17 cellular contexts compared by ENCODE assay signal in genomic region chr4:79748835-79749234, GRCh38.
DNase-seq lines count a peak whose midpoint lies in the region; ATAC-seq, FAIRE-seq and TF ChIP-seq lines count a peak whose summit lies in the region.
"Had no signal": no experiment of that assay in that cellular context is flagged by ENCODE, and none has a peak within 500 bp of the region (broad histone marks: within the 10 kb centered on the region; RNA-seq: fewer than 3 reads in every experiment).

No MANE protein-coding gene starts in this region.

- H3K9me3 ChIP-seq in H1 (ENCODE audit: insufficient read depth in 2 of 2, low read depth in 1 of 2, low read length in 1 of 2) (no peaks in the 10 kb centered on the region), upper lobe of right lung (no peaks in the 10 kb centered on the region)
- H3K9me3 ChIP-seq: BLaER1 treated with 17β-estradiol and CSF1 and Interleukin-3, amounts not matched to agents 10 nM and 100 nM had no signal

- ATAC-seq in upper lobe of right lung (no peak), HG03520 (IDR thresholded peaks at IDR 0.05; ENCODE audit: unreplicated experiment) (no peak)
- ATAC-seq: CD8-positive, alpha-beta T cell; GM12878 had no signal

- 89% methylated on average over 2 of the region's 2 CpGs; no CpG with 5 or more reads in 1 of the 2 experiments for WGBS in H1 (ENCODE audit: extremely low coverage in 1 of 2, insufficient coverage in 1 of 2, insufficient read length in 1 of 2, insufficient replicate concordance in 2 of 2, low coverage in 1 of 2, low lambda C conversion rate in 2 of 2, missing lambda C conversion rate in 1 of 2), 2 experiments

- H3K56ac ChIP-seq in H1 (replicated peaks; ENCODE audit: insufficient read length, low read depth, low read length), result no peak overlapping the region

- H3K27ac ChIP-seq in H1 (ENCODE audit: low read depth, low read length), result no peak overlapping the region
- H3K27ac ChIP-seq in upper lobe of right lung, result no peak overlapping the region
- H3K27ac ChIP-seq: BLaER1 treated with 17β-estradiol and CSF1 and Interleukin-3, amounts not matched to agents 10 nM and 100 nM had no signal

- no peak overlapping the region for H3K4ac ChIP-seq in H1 (replicated peaks; ENCODE audit: insufficient read length, low read depth, low read length)

- H3K4me2 ChIP-seq in H1 (ENCODE audit: insufficient read depth in 1 of 2, low read depth in 2 of 2, low read length in 2 of 2), result no peak overlapping the region
- H3K4me2 ChIP-seq: BLaER1 treated with 17β-estradiol and CSF1 and Interleukin-3, amounts not matched to agents 10 nM and 100 nM had no signal

- H2BK20ac ChIP-seq in H1 (ENCODE audit: low read length), result no peak overlapping the region

- no peak overlapping the region for H3K18ac ChIP-seq in H1 (ENCODE audit: extremely low read depth, low read length)

- H3K9ac ChIP-seq in H1 (replicated peaks in 1 of 4; ENCODE audit: extremely low read depth in 1 of 4, low read depth in 3 of 4, low read length in 3 of 4), result no peak overlapping the region; a peak in 2 of 7 replicates
- H3K9ac ChIP-seq: BLaER1 treated with 17β-estradiol and CSF1 and Interleukin-3, amounts not matched to agents 10 nM and 100 nM had no signal

- H2BK120ac ChIP-seq in H1 (replicated peaks; ENCODE audit: low read depth, low read length), result no peak overlapping the region

- DNase-seq in UCSD-AML1 (lab: John Stamatoyannopoulos, UW; ENCODE audit: unreplicated experiment), result peak; percentile 9
- DNase-seq in H1 (ENCODE audit: low read depth in 1 of 2, low spot score in 2 of 2), result no peak
- peak; percentile 86 for DNase-seq in mesenteric fat pad (ENCODE audit: low spot score)
- peak; percentile 33 for DNase-seq in upper lobe of right lung
- DNase-seq in frontal cortex (ENCODE audit: low spot score in 2 of 2), result no peak
- no peak for DNase-seq in dedifferentiated amniotic fluid mesenchymal stem cell (ENCODE audit: extremely low spot score)
- DNase-seq: Calu3; CD8-positive, alpha-beta T cell; DMS79 treated with DMSO at 0.1 percent for 48 hours; EL; HCEC 1CT; IMR-90 had no signal

- H3K79me1 ChIP-seq in H1 (ENCODE audit: low read depth, low read length), result no peaks in the 10 kb centered on the region

- no peak overlapping the region for H2BK15ac ChIP-seq in H1 (ENCODE audit: low read length)

- H2BK5ac ChIP-seq in H1 (ENCODE audit: low read depth, low read length), result no peak overlapping the region

- no peaks in the 10 kb centered on the region for H3K23me2 ChIP-seq in H1 (ENCODE audit: low read depth, low read length)

- H2AFZ ChIP-seq in H1 (ENCODE audit: low read length), result 0 out of 2 replicates have a peak overlapping the region, but pooled peaks have one; percentile 28

- no peaks in the 10 kb centered on the region for H3K27me3 ChIP-seq in H1 (replicated peaks in 1 of 4; ENCODE audit: control insufficient read depth in 3 of 4, extremely low read depth in 1 of 4, insufficient read depth in 3 of 4, low read length in 3 of 4)
- H3K27me3 ChIP-seq in upper lobe of right lung, result no peaks in the 10 kb centered on the region
- H3K27me3 ChIP-seq: BLaER1 treated with 17β-estradiol and CSF1 and Interleukin-3, amounts not matched to agents 10 nM and 100 nM had no signal

- H2BK12ac ChIP-seq in H1 (ENCODE audit: low read depth, low read length), result no peak overlapping the region

- TF ChIP-seq EP300 in H1 (IDR thresholded peaks at IDR 0.05; ENCODE audit: borderline replicate concordance in 1 of 2, low read depth in 2 of 2, low read length in 2 of 2), result no peak

- no peak overlapping the region for H2AK5ac ChIP-seq in H1 (ENCODE audit: low read depth, low read length)

- no peak overlapping the region for H4K8ac ChIP-seq in H1 (ENCODE audit: extremely low read depth, insufficient read depth, low read length)

- intact Hi-C loops in upper lobe of right lung (cut with DNase I), result no loop called here

- no peaks in the 10 kb centered on the region for H4K20me1 ChIP-seq in H1 (replicated peaks in 1 of 2; ENCODE audit: control insufficient read depth in 1 of 2, insufficient read depth in 2 of 2, low read length in 2 of 2)
- H4K20me1 ChIP-seq: BLaER1 treated with 17β-estradiol and CSF1 and Interleukin-3, amounts not matched to agents 10 nM and 100 nM had no signal

- CTCF ChIA-PET in H1 (lab: Charles Lee; ENCODE audit: partially characterized antibody), result interaction anchor here (0.7 kb wide), 2 partner anchors 113 to 507 kb away, joined by 3 read pairs; no protein-coding TSS in a partner anchor

- no peaks in the 10 kb centered on the region for H3K79me2 ChIP-seq in H1 (ENCODE audit: control insufficient read depth in 1 of 2, insufficient read depth in 2 of 2, low read length in 2 of 2)

- H3K4me3 ChIP-seq in H1 (ENCODE audit: extremely low read depth in 1 of 4, insufficient read depth in 2 of 4, low read depth in 3 of 4, low read length in 4 of 4) (no peak overlapping the region), upper lobe of right lung (no peak overlapping the region)
- H3K4me3 ChIP-seq: BLaER1 treated with 17β-estradiol and CSF1 and Interleukin-3, amounts not matched to agents 10 nM and 100 nM; GM12878 had no signal

- H3K4me1 ChIP-seq in H1 (replicated peaks in 1 of 4; ENCODE audit: control insufficient read depth in 3 of 4, insufficient read depth in 4 of 4, low read length in 3 of 4) (no peaks in the 10 kb centered on the region), upper lobe of right lung (no peaks in the 10 kb centered on the region)
- H3K4me1 ChIP-seq: BLaER1 treated with 17β-estradiol and CSF1 and Interleukin-3, amounts not matched to agents 10 nM and 100 nM had no signal

- TF ChIP-seq RAD21 in H1 (IDR thresholded peaks at IDR 0.05 in 1 of 2, conservative IDR thresholded peaks at IDR 0.05 in 1 of 2; ENCODE audit: low read depth in 2 of 2, low read length in 2 of 2), result no peak

- no peak overlapping the region for H4K5ac ChIP-seq in H1 (ENCODE audit: insufficient read length, low read depth, low read length)

- H3K23ac ChIP-seq in H1 (ENCODE audit: insufficient read length), result no peak overlapping the region

- POLR2A ChIA-PET in H1 (lab: Charles Lee; ENCODE audit: partially characterized antibody), result no interaction called here

- no peak overlapping the region for H3K14ac ChIP-seq in H1 (ENCODE audit: insufficient read length)

- no peak for TF ChIP-seq CTCF in H1 (IDR thresholded peaks at IDR 0.05; ENCODE audit: control extremely low read depth in 1 of 3, insufficient read depth in 1 of 3, low read depth in 1 of 3, low read length in 3 of 3)
- no peak for TF ChIP-seq CTCF in upper lobe of right lung (IDR thresholded peaks at IDR 0.05)

- H3K36me3 ChIP-seq in H1 (ENCODE audit: control insufficient read depth in 2 of 4, insufficient read depth in 4 of 4, low read length in 3 of 4) (no peaks in the 10 kb centered on the region), upper lobe of right lung (no peaks in the 10 kb centered on the region)
- H3K36me3 ChIP-seq: BLaER1 treated with 17β-estradiol and CSF1 and Interleukin-3, amounts not matched to agents 10 nM and 100 nM had no signal

- H4K91ac ChIP-seq in H1 (replicated peaks; ENCODE audit: insufficient read length, low read length), result no peak overlapping the region

- no peak for TF ChIP-seq POLR2A in H1 (IDR thresholded peaks at IDR 0.05; ENCODE audit: control extremely low read depth in 1 of 2, low read depth in 2 of 2, low read length in 2 of 2)

- FAIRE-seq in H1 (lab: Jason Lieb, UNC) (no peak), frontal cortex (lab: Jason Lieb, UNC) (no peak)
- FAIRE-seq: GM12878, GM19239, HTR-8/SVneo had no signal

TF ChIP-seq in H1, 55 proteins besides CTCF, POLR2A, EP300 and RAD21:
- TF ChIP-seq CHD1 (IDR thresholded peaks at IDR 0.05; ENCODE audit: low read depth, low read length) (no peak), JUND (IDR thresholded peaks at IDR 0.05; ENCODE audit: low read length) (no peak), FOSL1 (IDR thresholded peaks at IDR 0.05; ENCODE audit: insufficient read depth, low read depth, low read length) (no peak), RFX5 (IDR thresholded peaks at IDR 0.05; ENCODE audit: borderline replicate concordance, low read depth, low read length) (no peak), YY1 (IDR thresholded peaks at IDR 0.05; ENCODE audit: low read depth, low read length) (no peak), MAX (IDR thresholded peaks at IDR 0.05) (no peak), BACH1 (IDR thresholded peaks at IDR 0.05; ENCODE audit: low read length) (no peak), HDAC6 (IDR thresholded peaks at IDR 0.05; ENCODE audit: low read depth, low read length) (no peak), POLR2AphosphoS5 (IDR thresholded peaks at IDR 0.05; ENCODE audit: low read depth, low read length) (no peak)
- TF ChIP-seq, protein P1, sequence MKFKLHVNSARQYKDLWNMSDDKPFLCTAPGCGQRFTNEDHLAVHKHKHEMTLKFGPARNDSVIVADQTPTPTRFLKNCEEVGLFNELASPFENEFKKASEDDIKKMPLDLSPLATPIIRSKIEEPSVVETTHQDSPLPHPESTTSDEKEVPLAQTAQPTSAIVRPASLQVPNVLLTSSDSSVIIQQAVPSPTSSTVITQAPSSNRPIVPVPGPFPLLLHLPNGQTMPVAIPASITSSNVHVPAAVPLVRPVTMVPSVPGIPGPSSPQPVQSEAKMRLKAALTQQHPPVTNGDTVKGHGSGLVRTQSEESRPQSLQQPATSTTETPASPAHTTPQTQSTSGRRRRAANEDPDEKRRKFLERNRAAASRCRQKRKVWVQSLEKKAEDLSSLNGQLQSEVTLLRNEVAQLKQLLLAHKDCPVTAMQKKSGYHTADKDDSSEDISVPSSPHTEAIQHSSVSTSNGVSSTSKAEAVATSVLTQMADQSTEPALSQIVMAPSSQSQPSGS (IDR thresholded peaks at IDR 0.05; ENCODE audit: low read length), result no peak

Comparison
In these comparisons a context has a peak if more than half of its experiments do, and no peak if none do; other contexts are left out.
1. DNase-seq: peak in UCSD-AML1 (single experiment), mesenteric fat pad (single experiment) and upper lobe of right lung (single experiment); none in H1 (0 of 2), frontal cortex (0 of 2) and dedifferentiated amniotic fluid mesenchymal stem cell (single experiment).